11 cellular contexts compared by ENCODE assay signal in the genomic region with DNA sequence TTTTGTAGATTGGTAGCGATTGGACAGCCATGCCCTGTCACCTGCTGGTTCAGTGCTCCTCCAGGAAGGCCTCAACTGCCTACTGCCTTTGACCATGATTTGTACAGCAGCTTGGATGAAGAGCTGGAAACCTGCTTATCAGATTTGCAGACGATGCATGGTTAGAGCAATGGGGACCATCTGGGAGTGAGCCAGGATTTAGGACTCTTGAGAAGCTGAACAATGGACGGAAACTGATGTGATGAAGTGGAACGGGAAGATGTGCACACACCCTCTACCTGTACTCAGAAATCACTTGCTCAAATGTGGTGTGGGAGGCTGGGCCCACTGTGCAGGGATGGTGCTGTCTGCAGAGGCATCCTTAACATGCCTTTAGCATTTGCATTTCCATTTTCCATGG. TPM values are rescaled to one million over a fixed set of nuclear protein-coding genes. Genes with fewer than 3 reads are reported as not detected.
DNase-seq lines count a peak whose midpoint lies in the region; ATAC-seq and TF ChIP-seq lines count a peak whose summit lies in the region.
"Had no signal": no experiment of that assay in that cellular context is flagged by ENCODE, and none has a peak within 500 bp of the region (broad histone marks: within the 10 kb centered on the region; RNA-seq: fewer than 3 reads in every experiment).

No MANE protein-coding gene starts in this region.

- ATAC-seq in activated T-cell treated with anti-CD3 and anti-CD28 coated beads, Interleukin-2, amount 50 U/mL, for 4 hours = no peak
- no peak for ATAC-seq in activated T-helper 17 cell treated with anti-CD3 and anti-CD28 coated beads, Interleukin-2, amount 50 U/mL, for 72 hours (replicated peaks)

- intact Hi-C loops in adrenal gland (cut with DNase I) (loop anchor here in 1 of 2 donors (10.0 kb wide), 1 partner anchor 227 kb away; no protein-coding TSS in a partner anchor), ascending aorta (cut with DNase I) (no loop called here)

- H3K27me3 Mint-ChIP-seq in activated T-cell treated with anti-CD3 and anti-CD28 coated beads, Interleukin-2, amount 50 U/mL, for 4 hours (ENCODE audit: low read depth) = no peaks in the 10 kb centered on the region
- H3K27me3 Mint-ChIP-seq in activated T-helper 17 cell treated with anti-CD3 and anti-CD28 coated beads, Interleukin-2, amount 50 U/mL, for 72 hours = no peaks in the 10 kb centered on the region
- no peaks in the 10 kb centered on the region for H3K27me3 Mint-ChIP-seq in neural crest cell (ENCODE audit: low read depth)

- H3K36me3 Mint-ChIP-seq in activated T-cell treated with anti-CD3 and anti-CD28 coated beads, Interleukin-2, amount 50 U/mL, for 4 hours (ENCODE audit: insufficient read depth) = peaks cover 30% of the 10 kb centered on the region
- H3K36me3 Mint-ChIP-seq in activated T-helper 17 cell treated with anti-CD3 and anti-CD28 coated beads, Interleukin-2, amount 50 U/mL, for 72 hours (ENCODE audit: low read depth) = peaks cover 82% of the 10 kb centered on the region
- H3K36me3 Mint-ChIP-seq in neural crest cell (ENCODE audit: low read depth) = peaks cover 13% of the 10 kb centered on the region

- H3K4me1 ChIP-seq in adrenal gland (replicated peaks in 1 of 2) (peaks cover 17 to 68% of the 10 kb centered on the region in 2 donors), ascending aorta (peaks cover 14 to 32% of the 10 kb centered on the region in 2 donors)

- H3K27me3 ChIP-seq in HL-60 (ENCODE audit: insufficient read depth, poor library complexity, severe bottlenecking) (no peaks in the 10 kb centered on the region), adrenal gland (no peaks in the 10 kb centered on the region), ascending aorta (no peaks in the 10 kb centered on the region)

- 69 to 92% (median 84%) methylated on average over 4 of the region's 4 CpGs for WGBS in adrenal gland, 4 donors

- TF ChIP-seq POLR2A in adrenal gland (IDR thresholded peaks at IDR 0.05) = no peak

- H3K27ac Mint-ChIP-seq in activated T-helper 17 cell treated with anti-CD3 and anti-CD28 coated beads, Interleukin-2, amount 50 U/mL, for 72 hours = peak overlapping the region; percentile 93
- H3K27ac Mint-ChIP-seq in neural crest cell (ENCODE audit: unreplicated experiment) = peak overlapping the region; percentile 52

- H3K36me3 ChIP-seq in adrenal gland (replicated peaks in 1 of 2) (no peaks in the 10 kb centered on the region), ascending aorta (no peaks in the 10 kb centered on the region)

- no peak for TF ChIP-seq CTCF in HL-60 (IDR thresholded peaks at IDR 0.05; ENCODE audit: insufficient read depth, low read length)
- TF ChIP-seq CTCF in neural crest cell (conservative IDR thresholded peaks at IDR 0.05) = no peak
- no peak for TF ChIP-seq CTCF in adrenal gland (IDR thresholded peaks at IDR 0.05)
- TF ChIP-seq CTCF in ascending aorta (IDR thresholded peaks at IDR 0.05) = no peak

- H3K4me1 Mint-ChIP-seq in activated T-cell treated with anti-CD3 and anti-CD28 coated beads, Interleukin-2, amount 50 U/mL, for 4 hours (ENCODE audit: low read depth) = peaks cover 97% of the 10 kb centered on the region
- peaks cover 76% of the 10 kb centered on the region for H3K4me1 Mint-ChIP-seq in activated T-helper 17 cell treated with anti-CD3 and anti-CD28 coated beads, Interleukin-2, amount 50 U/mL, for 72 hours
- H3K4me1 Mint-ChIP-seq in neural crest cell = peaks cover 64% of the 10 kb centered on the region

- no peaks in the 10 kb centered on the region for H3K9me3 Mint-ChIP-seq in activated T-cell treated with anti-CD3 and anti-CD28 coated beads, Interleukin-2, amount 50 U/mL, for 4 hours
- H3K9me3 Mint-ChIP-seq in activated T-helper 17 cell treated with anti-CD3 and anti-CD28 coated beads, Interleukin-2, amount 50 U/mL, for 72 hours = no peaks in the 10 kb centered on the region
- H3K9me3 Mint-ChIP-seq in neural crest cell = no peaks in the 10 kb centered on the region

- no peak for DNase-seq in activated T-cell treated with anti-CD3 and anti-CD28 coated beads, Interleukin-2, amount 50 U/mL, for 4 hours
- no peak for DNase-seq in activated T-cell treated with anti-CD3 and anti-CD28 coated beads for 4 hours
- DNase-seq in HL-60 (ENCODE audit: low read depth in 1 of 2, low spot score in 1 of 2) = no peak
- no peak for DNase-seq in neural crest cell (ENCODE audit: low read depth, low spot score)
- DNase-seq in adrenal gland = no peak
- DNase-seq in DMS153 treated with DMSO at 0.1 percent for 48 hours (lab: John Stamatoyannopoulos, UW; ENCODE audit: unreplicated experiment) = no peak
- DNase-seq in ascending aorta (ENCODE audit: low spot score in 2 of 2) = no peak
- DNase-seq: DMS 273 treated with DMSO at 0.1 percent for 48 hours, occipital lobe had no signal

- peak overlapping the region; percentile 64 for H3K4me3 Mint-ChIP-seq in activated T-cell treated with anti-CD3 and anti-CD28 coated beads, Interleukin-2, amount 50 U/mL, for 4 hours
- peak overlapping the region; percentile 88 for H3K4me3 Mint-ChIP-seq in activated T-helper 17 cell treated with anti-CD3 and anti-CD28 coated beads, Interleukin-2, amount 50 U/mL, for 72 hours
- H3K4me3 Mint-ChIP-seq in neural crest cell = no peak overlapping the region

- no peaks in the 10 kb centered on the region for H3K9me3 ChIP-seq in adrenal gland (replicated peaks in 1 of 3)
- H3K9me3 ChIP-seq in ascending aorta = no peaks in the 10 kb centered on the region

- H3K27ac ChIP-seq in HL-60 (replicated peaks) (peak overlapping the region; percentile 97; the same call in 1 of the 2 replicates), adrenal gland (no peak overlapping the region), ascending aorta (no peak overlapping the region)
- H3K27ac ChIP-seq: SK-N-MC had no signal

- H3K4me3 ChIP-seq in HL-60 (replicated peaks; ENCODE audit: insufficient read depth, low read length) (peak overlapping the region; percentile 38), adrenal gland (no peak overlapping the region), ascending aorta (no peak overlapping the region)
- H3K4me3 ChIP-seq: SK-N-MC had no signal

RNA-seq across cellular contexts. Expression of a gene that starts 57.2 kb away (rescaled TPM):
- total RNA-seq in activated T-cell treated with anti-CD3 and anti-CD28 coated beads, Interleukin-2, amount 50 U/mL, for 4 hours = 10 to 100 TPM; 71.6 to 79.1 (median 73.5) TPM
- total RNA-seq in activated T-helper 17 cell treated with anti-CD3 and anti-CD28 coated beads, Interleukin-2, amount 50 U/mL, for 72 hours = 10 to 100 TPM; 75.4 to 85.4 TPM
- total RNA-seq in neural crest cell (67.7 and 71.9 TPM in 2 replicates), adrenal gland (10 to 100 TPM; 29.8 to 56.0 (median 43.4) TPM), ascending aorta (57.6 TPM)
- polyA plus RNA-seq in adrenal gland = 10 to 100 TPM; 13.7 to 20.5 (median 18.2) TPM
